10 cellular contexts compared by ENCODE assay signal in the genomic region with DNA sequence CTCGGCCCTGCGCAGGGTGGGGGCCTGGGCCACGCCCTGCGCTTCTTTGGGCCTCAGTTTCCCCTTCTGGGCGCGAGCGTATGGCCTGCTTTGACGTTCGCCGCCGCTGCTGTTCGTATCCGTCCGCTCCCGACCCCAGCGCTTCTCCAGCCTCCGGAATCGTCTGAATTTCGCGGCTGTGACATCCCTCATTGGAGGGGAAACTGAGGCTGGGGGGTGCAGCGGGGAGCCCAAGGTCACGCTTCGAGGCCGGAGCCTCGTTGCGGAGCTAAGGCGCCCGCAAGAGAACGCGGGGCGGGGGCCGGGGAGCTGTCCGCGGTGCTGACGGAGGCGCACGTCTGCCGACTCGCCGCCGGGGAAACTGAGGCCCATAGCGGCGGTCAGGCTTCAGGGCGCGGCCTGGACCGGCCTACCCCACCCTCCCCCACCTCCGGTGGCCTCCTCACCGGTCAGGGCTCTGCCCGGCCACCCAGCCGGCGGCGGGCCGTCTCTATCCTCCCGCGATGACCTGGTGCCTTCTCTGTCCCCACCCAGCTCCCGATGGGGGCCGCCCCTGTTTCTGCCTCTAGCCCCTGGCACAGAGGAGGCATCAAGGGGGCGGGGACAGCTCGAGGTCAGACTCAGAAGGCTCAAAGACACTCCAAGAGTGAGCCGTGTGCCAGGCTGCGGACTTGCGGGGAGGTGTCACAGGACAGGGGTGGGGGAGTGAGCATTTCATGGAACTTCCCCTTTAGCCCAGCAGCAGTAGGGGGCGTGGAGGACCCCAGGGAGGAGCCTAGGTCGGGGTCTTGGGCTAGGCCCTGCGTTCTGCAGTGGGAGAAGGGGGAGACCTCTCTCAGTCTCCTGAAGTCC. TPM values are rescaled to one million over a fixed set of nuclear protein-coding genes. Genes with fewer than 3 reads are reported as not detected.
DNase-seq lines count a peak whose midpoint lies in the region; ATAC-seq and TF ChIP-seq lines count a peak whose summit lies in the region.
"Had no signal": no experiment of that assay in that cellular context is flagged by ENCODE, and none has a peak within 500 bp of the region (broad histone marks: within the 10 kb centered on the region; RNA-seq: fewer than 3 reads in every experiment).

No MANE protein-coding gene starts in this region.

- no peaks in the 10 kb centered on the region for H3K9me3 ChIP-seq in heart left ventricle
- H3K9me3 ChIP-seq: colonic mucosa had no signal

- H3K4me3 ChIP-seq in heart left ventricle: peak overlapping the region in 4 of 12 donors; percentile 22 to 50 (median 48)
- H3K4me3 ChIP-seq: colonic mucosa had no signal

- intact Hi-C loops in heart left ventricle (cut with DNase I): loop anchor here in 2 of 10 donors (5.0 to 10.0 kb wide), 2 partner anchors 65 to 132 kb away; a partner anchor contains a TSS
- intact Hi-C loops in Right ventricle myocardium superior (cut with DNase I): no loop called here

- no peak overlapping the region for H3K27ac ChIP-seq in heart left ventricle
- H3K27ac ChIP-seq: colonic mucosa had no signal

- H3K4me3 Mint-ChIP-seq in stimulated activated naive B cell treated with anti-CD40 and anti-IgM and Interleukin-4, amounts not matched to agents 10 μg/mL and 1 μg/mL and 100 μg/mL, for 72 hours: peak overlapping the region; percentile 32 to 55

- ATAC-seq in heart left ventricle (no peak), Right ventricle myocardium superior (ENCODE audit: poor library complexity) (no peak), HG03108 (IDR thresholded peaks at IDR 0.05; ENCODE audit: unreplicated experiment) (no peak)
- ATAC-seq in stimulated activated naive B cell treated with anti-CD40 and anti-IgM and Interleukin-4, amounts not matched to agents 10 μg/mL and 1 μg/mL and 100 μg/mL, for 72 hours (replicated peaks): no peak

- peak overlapping the region; percentile 80 for H3K27ac Mint-ChIP-seq in stimulated activated naive B cell treated with anti-CD40 and anti-IgM and Interleukin-4, amounts not matched to agents 10 μg/mL and 1 μg/mL and 100 μg/mL, for 72 hours

- H3K27me3 Mint-ChIP-seq in stimulated activated naive B cell treated with anti-CD40 and anti-IgM and Interleukin-4, amounts not matched to agents 10 μg/mL and 1 μg/mL and 100 μg/mL, for 72 hours: peaks cover 44 to 58% of the 10 kb centered on the region in 2 donors

- peak in 3 of 5 donors; percentile 25 to 53 (median 26) for DNase-seq in heart left ventricle
- DNase-seq in Right ventricle myocardium superior: no peak
- DNase-seq in hepatic stellate cell (ENCODE audit: low spot score): peak; percentile 29
- no peak for DNase-seq in stimulated activated naive B cell treated with anti-CD40 and anti-IgM and Interleukin-4, amounts not matched to agents 10 μg/mL and 1 μg/mL and 100 μg/mL, for 72 hours
- no peak for DNase-seq in D341Med (ENCODE audit: low spot score)
- no peak for DNase-seq in SIG-M5 (lab: John Stamatoyannopoulos, UW)
- DNase-seq: colonic mucosa had no signal

- H3K36me3 ChIP-seq in heart left ventricle: peaks cover 0 to 13% (median 8%) of the 10 kb centered on the region in 9 donors
- H3K36me3 ChIP-seq: colonic mucosa had no signal

- TF ChIP-seq CTCF in heart left ventricle (IDR thresholded peaks at IDR 0.05): no peak

- 3 to 8% (median 4%) methylated on average over 9 to 65 of the region's 65 CpGs for WGBS in heart left ventricle, 4 donors

- H3K4me1 Mint-ChIP-seq in stimulated activated naive B cell treated with anti-CD40 and anti-IgM and Interleukin-4, amounts not matched to agents 10 μg/mL and 1 μg/mL and 100 μg/mL, for 72 hours: peaks cover 30 to 37% of the 10 kb centered on the region in 2 donors

- H3K9me3 Mint-ChIP-seq in stimulated activated naive B cell treated with anti-CD40 and anti-IgM and Interleukin-4, amounts not matched to agents 10 μg/mL and 1 μg/mL and 100 μg/mL, for 72 hours: no peaks in the 10 kb centered on the region

- no peak for TF ChIP-seq POLR2A in heart left ventricle (IDR thresholded peaks at IDR 0.05)

- H3K4me1 ChIP-seq in heart left ventricle: peaks cover 0 to 34% (median 15%) of the 10 kb centered on the region in 12 donors

- peaks cover 49 to 68% (median 65%) of the 10 kb centered on the region in 9 donors for H3K27me3 ChIP-seq in heart left ventricle

- peaks cover 14 to 19% of the 10 kb centered on the region in 2 donors for H3K36me3 Mint-ChIP-seq in stimulated activated naive B cell treated with anti-CD40 and anti-IgM and Interleukin-4, amounts not matched to agents 10 μg/mL and 1 μg/mL and 100 μg/mL, for 72 hours

TF ChIP-seq in PFSK-1, 5 proteins besides CTCF, POLR2A, EP300 and RAD21:
- TF ChIP-seq, protein P1, sequence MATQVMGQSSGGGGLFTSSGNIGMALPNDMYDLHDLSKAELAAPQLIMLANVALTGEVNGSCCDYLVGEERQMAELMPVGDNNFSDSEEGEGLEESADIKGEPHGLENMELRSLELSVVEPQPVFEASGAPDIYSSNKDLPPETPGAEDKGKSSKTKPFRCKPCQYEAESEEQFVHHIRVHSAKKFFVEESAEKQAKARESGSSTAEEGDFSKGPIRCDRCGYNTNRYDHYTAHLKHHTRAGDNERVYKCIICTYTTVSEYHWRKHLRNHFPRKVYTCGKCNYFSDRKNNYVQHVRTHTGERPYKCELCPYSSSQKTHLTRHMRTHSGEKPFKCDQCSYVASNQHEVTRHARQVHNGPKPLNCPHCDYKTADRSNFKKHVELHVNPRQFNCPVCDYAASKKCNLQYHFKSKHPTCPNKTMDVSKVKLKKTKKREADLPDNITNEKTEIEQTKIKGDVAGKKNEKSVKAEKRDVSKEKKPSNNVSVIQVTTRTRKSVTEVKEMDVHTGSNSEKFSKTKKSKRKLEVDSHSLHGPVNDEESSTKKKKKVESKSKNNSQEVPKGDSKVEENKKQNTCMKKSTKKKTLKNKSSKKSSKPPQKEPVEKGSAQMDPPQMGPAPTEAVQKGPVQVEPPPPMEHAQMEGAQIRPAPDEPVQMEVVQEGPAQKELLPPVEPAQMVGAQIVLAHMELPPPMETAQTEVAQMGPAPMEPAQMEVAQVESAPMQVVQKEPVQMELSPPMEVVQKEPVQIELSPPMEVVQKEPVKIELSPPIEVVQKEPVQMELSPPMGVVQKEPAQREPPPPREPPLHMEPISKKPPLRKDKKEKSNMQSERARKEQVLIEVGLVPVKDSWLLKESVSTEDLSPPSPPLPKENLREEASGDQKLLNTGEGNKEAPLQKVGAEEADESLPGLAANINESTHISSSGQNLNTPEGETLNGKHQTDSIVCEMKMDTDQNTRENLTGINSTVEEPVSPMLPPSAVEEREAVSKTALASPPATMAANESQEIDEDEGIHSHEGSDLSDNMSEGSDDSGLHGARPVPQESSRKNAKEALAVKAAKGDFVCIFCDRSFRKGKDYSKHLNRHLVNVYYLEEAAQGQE (IDR thresholded peaks at IDR 0.05; ENCODE audit: insufficient read depth in 1 of 2, low read depth in 2 of 2, low read length in 2 of 2): peak; percentile 90 to 94
- TF ChIP-seq FOXP2 (optimal IDR thresholded peaks at IDR 0.05; ENCODE audit: borderline replicate concordance, extremely low read depth, extremely low read length, insufficient read depth): no peak
- no peak for TF ChIP-seq POLR2AphosphoS5 (IDR thresholded peaks at IDR 0.05; ENCODE audit: low read depth, low read length)

RNA-seq across cellular contexts. Expression of a gene that starts 3.0 kb away (rescaled TPM):
- total RNA-seq in heart left ventricle (under 1 TPM in 8 of 9 donors, not detected in 1; 0.04 to 0.72 (median 0.14) TPM), Right ventricle myocardium superior (0.22 TPM)
- polyA plus RNA-seq in heart left ventricle: under 1 TPM; 0.07 to 0.08 TPM
- 7.4 TPM for polyA plus RNA-seq in PFSK-1 (2012; ENCODE audit: insufficient read length, low read depth)
- total RNA-seq: kidney epithelial cell had no signal

RNA-seq across cellular contexts. Expression of a gene that starts 8.7 kb away (rescaled TPM):
- total RNA-seq in heart left ventricle: 1,000 to 10,000 TPM in 2 of 9 donors, 100 to 1,000 TPM in 7; 468 to 2,348 (median 669) TPM
- polyA plus RNA-seq in heart left ventricle: 1,000 to 10,000 TPM; 2,165 to 2,683 TPM
- 671 TPM for total RNA-seq in Right ventricle myocardium superior
- 2,659 TPM for polyA plus RNA-seq in PFSK-1 (2012; ENCODE audit: insufficient read length, low read depth)

RNA-seq across cellular contexts. Expression of a gene that starts 32.1 kb away (rescaled TPM):
- 10 to 100 TPM in 8 of 9 donors, 1 to 10 TPM in 1; 9.4 to 29.2 (median 15.7) TPM for total RNA-seq in heart left ventricle
- 10 to 100 TPM; 27.6 to 27.8 TPM for polyA plus RNA-seq in heart left ventricle
- total RNA-seq in Right ventricle myocardium superior: 18.3 TPM
- 68.7 TPM for polyA plus RNA-seq in PFSK-1 (2012; ENCODE audit: insufficient read length, low read depth)

RNA-seq across cellular contexts. Expression of a gene that starts 39.6 kb away (rescaled TPM):
- total RNA-seq in heart left ventricle (100 to 1,000 TPM in 1 of 9 donors, 10 to 100 TPM in 8; 36.8 to 124 (median 78.5) TPM), Right ventricle myocardium superior (82.9 TPM)
- polyA plus RNA-seq in heart left ventricle: 100 to 1,000 TPM in 1 of 2 donors, 10 to 100 TPM in 1; 65.8 to 128 TPM
- polyA plus RNA-seq in PFSK-1 (2012; ENCODE audit: insufficient read length, low read depth): 189 TPM

RNA-seq across cellular contexts. Expression of a gene that starts 43.2 kb away (rescaled TPM):
- total RNA-seq in heart left ventricle: 1 to 10 TPM in 6 of 9 donors, under 1 TPM in 3; 0.31 to 1.9 (median 1.7) TPM
- polyA plus RNA-seq in heart left ventricle: under 1 TPM; 0.83 to 0.91 TPM
- total RNA-seq in Right ventricle myocardium superior: 1.4 TPM
- polyA plus RNA-seq in PFSK-1 (2012; ENCODE audit: insufficient read length, low read depth): 9.1 TPM

Comparison
In these comparisons a context has a peak if more than half of its experiments do, and no peak if none do; other contexts are left out.
1. DNase-seq: peak in heart left ventricle (3 of 5) and hepatic stellate cell (single experiment); none in Right ventricle myocardium superior (single experiment), stimulated activated naive B cell treated with anti-CD40 and anti-IgM and Interleukin-4, amounts not matched to agents 10 μg/mL and 1 μg/mL and 100 μg/mL, for 72 hours (single experiment), D341Med (single experiment) and SIG-M5 (single experiment).